ENCODE assay signal across 1 cellular context in the genomic region with DNA sequence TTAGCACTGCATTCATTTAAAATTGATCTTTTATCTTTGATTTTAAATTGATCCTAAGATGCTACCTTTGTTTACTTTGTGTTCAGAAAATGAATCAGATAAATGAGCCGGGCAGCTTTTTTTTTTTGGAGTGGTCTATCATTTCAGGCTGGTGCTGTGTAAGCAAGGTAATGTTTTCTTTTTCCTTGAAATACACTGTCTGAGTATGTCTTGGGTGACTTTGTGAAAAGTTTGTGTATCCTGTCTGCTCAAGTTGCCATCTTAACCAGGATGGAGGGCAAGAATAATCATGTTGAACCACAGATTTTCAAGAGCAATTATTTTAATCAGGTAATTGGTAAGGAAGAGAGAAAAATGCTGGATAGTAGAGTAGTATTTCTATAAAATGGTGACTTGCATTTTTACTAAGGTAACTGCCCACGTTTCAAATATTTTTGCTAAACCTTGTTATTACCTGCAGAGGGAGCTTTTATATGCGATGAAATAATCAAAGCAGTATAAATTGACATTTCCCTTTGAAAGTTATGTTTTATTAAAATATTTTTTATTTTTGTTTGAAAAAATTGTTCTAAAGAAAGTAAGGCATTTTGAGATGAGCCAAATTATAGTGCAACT.
TF ChIP-seq lines count a peak whose summit lies in the region.

No MANE protein-coding gene starts in this region.

TF ChIP-seq in WTC11, 78 proteins besides CTCF, POLR2A, EP300 and RAD21 (continued from another document):
- TF ChIP-seq ZNF532 (CRISPR knock-in tag; IDR thresholded peaks at IDR 0.05; ENCODE audit: borderline replicate concordance): no peak
TF ChIP-seq in WTC11: peak in this region for 0.
